Comparison of ENCODE assay signal across 17 cellular contexts in the genomic region with DNA sequence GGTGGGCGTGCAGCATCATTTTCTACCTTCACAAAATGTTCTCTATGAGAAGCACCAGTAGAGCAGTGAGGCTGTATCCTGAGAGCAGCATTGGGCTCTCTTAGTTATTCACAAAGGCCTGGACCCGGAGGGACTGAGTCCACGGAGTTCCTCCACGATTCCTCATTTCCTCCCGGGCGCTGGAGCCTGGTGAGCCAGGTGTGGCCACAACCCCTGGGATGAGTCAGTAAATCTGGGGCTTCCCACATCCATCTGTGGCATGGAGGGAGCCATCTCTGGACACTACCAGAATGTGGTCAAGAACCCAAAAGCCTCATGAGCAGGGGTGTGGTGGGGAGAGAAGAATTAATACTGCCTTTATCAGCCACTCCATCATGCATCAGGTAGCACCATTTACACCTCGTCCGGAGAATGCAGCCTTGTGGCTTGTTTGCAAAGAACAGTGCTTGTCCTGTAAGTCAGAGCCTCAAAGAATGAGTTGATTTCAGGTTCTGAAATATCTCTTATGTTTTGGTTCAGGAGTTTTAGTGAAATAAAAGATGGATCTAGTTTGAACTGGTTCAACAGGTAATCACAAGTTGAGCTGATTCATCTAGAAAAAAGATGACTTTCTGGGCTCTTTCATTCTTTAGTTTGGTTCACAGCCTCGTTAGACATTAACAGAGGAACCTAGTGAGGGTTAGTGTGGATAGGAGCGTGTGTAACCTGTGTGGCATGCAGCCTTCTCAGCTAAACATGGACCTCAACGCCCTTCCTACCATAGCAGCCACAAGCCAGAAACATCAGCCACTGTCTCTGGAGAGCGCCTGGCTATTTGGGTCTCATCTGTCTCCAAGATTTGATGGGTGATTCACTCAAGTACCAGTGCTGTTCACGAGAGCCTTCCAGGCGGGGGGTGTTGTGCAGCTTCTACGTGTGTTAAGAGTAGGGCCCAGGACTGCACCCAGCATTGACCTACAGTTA.
A peak's percentile ranks its signal among the peaks of the same experiment; 100 is the strongest.
DNase-seq lines count a peak whose midpoint lies in the region; ATAC-seq, FAIRE-seq and TF ChIP-seq lines count a peak whose summit lies in the region.
"Had no signal": no experiment of that assay in that cellular context is flagged by ENCODE, and none has a peak within 500 bp of the region (broad histone marks: within the 10 kb centered on the region; RNA-seq: fewer than 3 reads in every experiment).

No MANE protein-coding gene starts in this region.

- H3K4me3 ChIP-seq in GM23248 (no peak overlapping the region), bronchial epithelial cell (ENCODE audit: low read depth, low read length) (no peak overlapping the region), hepatocyte (no peak overlapping the region)

- H3K4me1 Mint-ChIP-seq in osteocyte (ENCODE audit: unreplicated experiment), result no peaks in the 10 kb centered on the region
- H3K4me1 Mint-ChIP-seq: stimulated activated naive B cell treated with anti-CD40 and anti-IgM and Interleukin-4, amounts not matched to agents 10 μg/mL and 1 μg/mL and 100 μg/mL, for 72 hours had no signal

- H4K20me1 ChIP-seq in GM23248 (ENCODE audit: insufficient read depth), result no peaks in the 10 kb centered on the region
- no peaks in the 10 kb centered on the region for H4K20me1 ChIP-seq in hepatocyte (ENCODE audit: insufficient read depth, poor library complexity, severe bottlenecking)

- H3K9me3 ChIP-seq in GM23248 (ENCODE audit: low read depth) (no peaks in the 10 kb centered on the region), hepatocyte (ENCODE audit: low read depth) (no peaks in the 10 kb centered on the region)

- no peak overlapping the region for H3K4me3 Mint-ChIP-seq in osteocyte (ENCODE audit: unreplicated experiment)
- H3K4me3 Mint-ChIP-seq: activated naive CD4-positive, alpha-beta T cell treated with anti-CD3 and anti-CD28 coated beads, Interleukin-2, amount 50 U/mL, for 24 hours; neural crest cell; stimulated activated naive B cell treated with anti-CD40 and anti-IgM and Interleukin-4, amounts not matched to agents 10 μg/mL and 1 μg/mL and 100 μg/mL, for 72 hours had no signal

- H3K36me3 ChIP-seq in GM23248 (ENCODE audit: low read depth) (no peaks in the 10 kb centered on the region), bronchial epithelial cell (ENCODE audit: control insufficient read depth, insufficient read depth, low read length) (no peaks in the 10 kb centered on the region), hepatocyte (replicated peaks; ENCODE audit: insufficient read depth, low read depth) (no peaks in the 10 kb centered on the region)

- WGBS in GM23248 (ENCODE audit: low coverage in 1 of 2, low lambda C conversion rate in 2 of 2, missing lambda C conversion rate in 2 of 2), 2 experiments, result 33% methylated on average over 15 of the region's 15 CpGs
- 76% methylated on average over 15 of the region's 15 CpGs for WGBS in hepatocyte (ENCODE audit: low lambda C conversion rate, missing lambda C conversion rate)

- H3F3A ChIP-seq in GM23248 (ENCODE audit: insufficient read depth), result no peaks in the 10 kb centered on the region

- no peaks in the 10 kb centered on the region for H3K9me2 ChIP-seq in GM23248 (ENCODE audit: insufficient read depth)
- no peaks in the 10 kb centered on the region for H3K9me2 ChIP-seq in hepatocyte (replicated peaks; ENCODE audit: insufficient read depth)

- DNase-seq in GM23248 (peak; percentile 77), bronchial epithelial cell (ENCODE audit: low read depth) (peak; percentile 56), osteocyte (ENCODE audit: extremely low spot score, unreplicated experiment) (peak; percentile 56), GM03348 (ENCODE audit: low spot score) (no peak), erythroblast (lab: John Stamatoyannopoulos, UW) (no peak), hepatocyte (ENCODE audit: low spot score) (no peak)
- DNase-seq: NCI-H2029 treated with DMSO at 0.1 percent for 48 hours; NCI-H748 treated with DMSO at 0.1 percent for 48 hours; SIG-M5; stimulated activated naive B cell treated with anti-CD40 and anti-IgM and Interleukin-4, amounts not matched to agents 10 μg/mL and 1 μg/mL and 100 μg/mL, for 72 hours had no signal

- in situ Hi-C loops in GM23248 (cut with MboI), result no loop called here

- peak; percentile 62 for ATAC-seq in GM18861 (IDR thresholded peaks at IDR 0.05; ENCODE audit: unreplicated experiment)
- no peak for ATAC-seq in GM19455 (IDR thresholded peaks at IDR 0.05; ENCODE audit: unreplicated experiment)
- ATAC-seq: stimulated activated naive B cell treated with anti-CD40 and anti-IgM and Interleukin-4, amounts not matched to agents 10 μg/mL and 1 μg/mL and 100 μg/mL, for 72 hours had no signal

- peaks cover 7% of the 10 kb centered on the region for H3K9me3 Mint-ChIP-seq in osteocyte (ENCODE audit: unreplicated experiment)
- H3K9me3 Mint-ChIP-seq: activated naive CD4-positive, alpha-beta T cell treated with anti-CD3 and anti-CD28 coated beads, Interleukin-2, amount 50 U/mL, for 24 hours had no signal

- H3K27ac ChIP-seq in GM23248 (no peak overlapping the region), hepatocyte (no peak overlapping the region)
- H3K27ac ChIP-seq: HL-60 had no signal

- 0 out of 2 replicates have a peak overlapping the region, but pooled peaks have one; percentile 31 for H2AFZ ChIP-seq in GM23248
- H2AFZ ChIP-seq in hepatocyte, result no peak overlapping the region

- no peak for FAIRE-seq in bronchial epithelial cell (lab: Jason Lieb, UNC)
- FAIRE-seq: GM12891, H54 had no signal

- peaks cover 4% of the 10 kb centered on the region for H3K27me3 Mint-ChIP-seq in osteocyte (ENCODE audit: unreplicated experiment)
- H3K27me3 Mint-ChIP-seq: activated naive CD4-positive, alpha-beta T cell treated with anti-CD3 and anti-CD28 coated beads, Interleukin-2, amount 50 U/mL, for 24 hours had no signal

- no peaks in the 10 kb centered on the region for H3K36me3 Mint-ChIP-seq in osteocyte (ENCODE audit: unreplicated experiment)

- H3K79me2 ChIP-seq in GM23248 (ENCODE audit: insufficient read depth) (no peaks in the 10 kb centered on the region), hepatocyte (no peaks in the 10 kb centered on the region)

- TF ChIP-seq CTCF in bronchial epithelial cell (IDR thresholded peaks at IDR 0.05; ENCODE audit: insufficient read depth, low read length, severe bottlenecking), result no peak
- TF ChIP-seq CTCF in osteocyte (IDR thresholded peaks at IDR 0.05), result no peak
- no peak for TF ChIP-seq CTCF in hepatocyte (IDR thresholded peaks at IDR 0.05; ENCODE audit: poor library complexity)

- no peak overlapping the region for H3K9ac ChIP-seq in GM23248

- no peak overlapping the region for H3K27ac Mint-ChIP-seq in osteocyte (ENCODE audit: unreplicated experiment)
- H3K27ac Mint-ChIP-seq: stimulated activated naive B cell treated with anti-CD40 and anti-IgM and Interleukin-4, amounts not matched to agents 10 μg/mL and 1 μg/mL and 100 μg/mL, for 72 hours had no signal

- H3K4me2 ChIP-seq in GM23248 (ENCODE audit: unreplicated experiment) (no peak overlapping the region), hepatocyte (no peak overlapping the region)

- H3K27me3 ChIP-seq in GM23248 (replicated peaks; ENCODE audit: insufficient read depth) (peaks cover 9% of the 10 kb centered on the region), bronchial epithelial cell (ENCODE audit: control insufficient read depth, insufficient read depth, low read length) (no peaks in the 10 kb centered on the region), hepatocyte (no peaks in the 10 kb centered on the region)

- TF ChIP-seq POLR2A in erythroblast (IDR thresholded peaks at IDR 0.05; ENCODE audit: low read length), result no peak

- H3K4me1 ChIP-seq in GM23248 (ENCODE audit: insufficient read depth) (no peaks in the 10 kb centered on the region), hepatocyte (ENCODE audit: insufficient read depth) (peaks cover 4% of the 10 kb centered on the region)

Comparison
In these comparisons a context has a peak if more than half of its experiments do, and no peak if none do; other contexts are left out.
1. DNase-seq: peak in GM23248 (single experiment), bronchial epithelial cell (single experiment) and osteocyte (single experiment); none in GM03348 (single experiment), erythroblast (0 of 2) and hepatocyte (single experiment).